22 cellular contexts compared by ENCODE assay signal in genomic region chr10:105925045-105925785, GRCh38.
"Had no signal": no experiment of that assay in that cellular context is flagged by ENCODE, and none has a peak within 500 bp of the region (broad histone marks: within the 10 kb centered on the region; RNA-seq: fewer than 3 reads in every experiment).

No MANE protein-coding gene starts in this region.

- H3K4me1 Mint-ChIP-seq: activated B cell treated with CpG ODN at 0.5 μM for 24 hours; activated CD4-positive, alpha-beta T cell treated with anti-CD3 and anti-CD28 coated beads for 36 hours; activated naive CD8-positive, alpha-beta T cell treated with anti-CD3 and anti-CD28 coated beads, Interleukin-2, amount 50 U/mL, for 24 hours; naive thymus-derived CD4-positive, alpha-beta T cell; stimulated activated effector memory CD8-positive, alpha-beta T cell treated with anti-CD3 and anti-CD28 coated beads, Interleukin-12 subunit alpha, Interleukin-12 subunit beta, amount 100 ng/mL, for 72 hours; stimulated activated naive CD8-positive, alpha-beta T cell treated with anti-CD3 and anti-CD28 coated beads, Interleukin-15, amount 100 ng/mL, for 72 hours had no signal

- DNase-seq: activated B cell treated with CpG ODN at 0.5 μM for 24 hours; activated CD4-positive, alpha-beta memory T cell treated with anti-CD3 and anti-CD28 coated beads for 36 hours; activated CD4-positive, alpha-beta T cell treated with anti-CD3 and anti-CD28 coated beads for 36 hours; activated effector memory CD4-positive, alpha-beta T cell treated with Interleukin-2 at 50 U/mL for 16 hours; activated naive CD4-positive, alpha-beta T cell treated with anti-CD3 and anti-CD28 coated beads, Interleukin-2, amount 50 U/mL, for 16 hours; activated naive CD8-positive, alpha-beta T cell treated with anti-CD3 and anti-CD28 coated beads, Interleukin-2, amount 50 U/mL, for 24 hours; activated T-cell treated with anti-CD3 and anti-CD28 coated beads, Interleukin-2, amount 50 U/mL, for 72 hours; anterior cingulate cortex; body of pancreas; heart left ventricle; kidney glomerular epithelial cell; left lung; naive thymus-derived CD4-positive, alpha-beta T cell; small intestine; stimulated activated CD4-positive, alpha-beta T cell treated with anti-CD3 and anti-CD28 coated beads, Interleukin-2, amount 100 ng/mL, for 24 hours; stimulated activated naive CD8-positive, alpha-beta T cell treated with anti-CD3 and anti-CD28 coated beads, Interleukin-15, amount 100 ng/mL, for 72 hours; T-helper 9 cell had no signal

- H3K27me3 Mint-ChIP-seq: activated B cell treated with CpG ODN at 0.5 μM for 24 hours; activated CD4-positive, alpha-beta T cell treated with anti-CD3 and anti-CD28 coated beads for 36 hours; activated naive CD8-positive, alpha-beta T cell treated with anti-CD3 and anti-CD28 coated beads, Interleukin-2, amount 50 U/mL, for 24 hours had no signal

- H3K4me3 Mint-ChIP-seq: activated B cell treated with CpG ODN at 0.5 μM for 24 hours; activated CD4-positive, alpha-beta memory T cell treated with anti-CD3 and anti-CD28 coated beads for 36 hours; activated CD4-positive, alpha-beta T cell treated with anti-CD3 and anti-CD28 coated beads for 36 hours; activated naive CD8-positive, alpha-beta T cell treated with anti-CD3 and anti-CD28 coated beads, Interleukin-2, amount 50 U/mL, for 24 hours; activated T-cell treated with anti-CD3 and anti-CD28 coated beads, Interleukin-2, amount 50 U/mL, for 72 hours; naive thymus-derived CD4-positive, alpha-beta T cell; stimulated activated effector memory CD8-positive, alpha-beta T cell treated with anti-CD3 and anti-CD28 coated beads, Interleukin-12 subunit alpha, Interleukin-12 subunit beta, amount 100 ng/mL, for 72 hours; stimulated activated naive CD8-positive, alpha-beta T cell treated with anti-CD3 and anti-CD28 coated beads, Interleukin-15, amount 100 ng/mL, for 72 hours had no signal

- H3K4me1 ChIP-seq: body of pancreas, heart left ventricle, left lung, suprapubic skin, tibial nerve had no signal

- H3K27me3 ChIP-seq: body of pancreas, cardiac muscle cell, heart left ventricle, left lung, suprapubic skin, tibial nerve had no signal

- H3K9me3 ChIP-seq: body of pancreas, suprapubic skin had no signal

- H3K4me3 ChIP-seq: body of pancreas, cardiac muscle cell, heart left ventricle, left lung, lung, suprapubic skin, tibial nerve had no signal

- H3K36me3 ChIP-seq: cardiac muscle cell, heart left ventricle, left lung, suprapubic skin, tibial nerve had no signal

- H3K36me3 Mint-ChIP-seq: activated CD4-positive, alpha-beta memory T cell treated with anti-CD3 and anti-CD28 coated beads for 36 hours; stimulated activated effector memory CD8-positive, alpha-beta T cell treated with anti-CD3 and anti-CD28 coated beads, Interleukin-12 subunit alpha, Interleukin-12 subunit beta, amount 100 ng/mL, for 72 hours had no signal

- H3K27ac Mint-ChIP-seq: activated B cell treated with CpG ODN at 0.5 μM for 24 hours; activated CD4-positive, alpha-beta memory T cell treated with anti-CD3 and anti-CD28 coated beads for 36 hours; activated CD4-positive, alpha-beta T cell treated with anti-CD3 and anti-CD28 coated beads for 36 hours; activated naive CD8-positive, alpha-beta T cell treated with anti-CD3 and anti-CD28 coated beads, Interleukin-2, amount 50 U/mL, for 24 hours; activated T-cell treated with anti-CD3 and anti-CD28 coated beads, Interleukin-2, amount 50 U/mL, for 72 hours; naive thymus-derived CD4-positive, alpha-beta T cell; stimulated activated effector memory CD8-positive, alpha-beta T cell treated with anti-CD3 and anti-CD28 coated beads, Interleukin-12 subunit alpha, Interleukin-12 subunit beta, amount 100 ng/mL, for 72 hours had no signal

- H3K27ac ChIP-seq: body of pancreas, cardiac muscle cell, heart left ventricle, left lung, suprapubic skin, tibial nerve had no signal
